In the genomic region with DNA sequence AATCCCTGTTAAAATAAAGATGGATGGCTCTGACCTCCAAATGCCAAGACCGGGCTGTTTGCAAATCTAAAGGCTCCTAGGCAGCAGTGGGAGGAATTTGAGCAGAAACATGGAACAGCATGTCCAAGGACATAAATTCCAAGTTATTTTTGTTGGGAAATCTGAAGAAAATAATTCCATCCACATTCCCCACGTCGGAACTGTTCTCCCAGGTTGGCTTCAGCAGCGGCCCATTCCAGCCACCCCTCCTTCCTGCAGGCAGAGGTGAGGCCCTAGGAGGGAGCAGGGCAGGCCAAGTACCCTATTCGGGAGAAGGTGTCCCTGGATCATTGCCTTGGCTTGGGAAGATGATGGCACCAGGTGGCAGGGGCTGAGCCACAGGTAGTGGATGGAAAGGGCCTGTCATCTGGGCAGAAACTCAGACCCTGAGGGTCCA, we compare ENCODE assay signal across 2 cellular contexts.
TF ChIP-seq lines count a peak whose summit lies in the region.

No MANE protein-coding gene starts in this region.

TF ChIP-seq in liver, 16 proteins besides CTCF, POLR2A, EP300 and RAD21:
- TF ChIP-seq NR2F2 (IDR thresholded peaks at IDR 0.05) (peak; percentile 50), YY1 (IDR thresholded peaks at IDR 0.05) (no peak)

TF ChIP-seq in HepG2, 621 proteins besides CTCF, POLR2A, EP300 and RAD21:
- no peak for TF ChIP-seq NFE2L1 (CRISPR knock-in tag; IDR thresholded peaks at IDR 0.05; ENCODE audit: borderline replicate concordance)
- TF ChIP-seq MLLT10 (CRISPR knock-in tag; IDR thresholded peaks at IDR 0.05): no peak
- TF ChIP-seq PCBP2 (optimal IDR thresholded peaks at IDR 0.05; ENCODE audit: low read depth, low read length, poor library complexity, severe bottlenecking): no peak
- no peak for TF ChIP-seq ZNF484 (CRISPR knock-in tag; IDR thresholded peaks at IDR 0.05; ENCODE audit: borderline replicate concordance, low read depth)
- no peak for TF ChIP-seq BRCA1 (CRISPR knock-in tag; IDR thresholded peaks at IDR 0.05)
- TF ChIP-seq SRY (CRISPR knock-in tag; IDR thresholded peaks at IDR 0.05): no peak
- no peak for TF ChIP-seq ZNF777 (CRISPR knock-in tag; IDR thresholded peaks at IDR 0.05)
- no peak for TF ChIP-seq ZBTB49 (CRISPR knock-in tag; IDR thresholded peaks at IDR 0.05; ENCODE audit: borderline replicate concordance)
